19 cellular contexts compared by ENCODE assay signal in the genomic region with DNA sequence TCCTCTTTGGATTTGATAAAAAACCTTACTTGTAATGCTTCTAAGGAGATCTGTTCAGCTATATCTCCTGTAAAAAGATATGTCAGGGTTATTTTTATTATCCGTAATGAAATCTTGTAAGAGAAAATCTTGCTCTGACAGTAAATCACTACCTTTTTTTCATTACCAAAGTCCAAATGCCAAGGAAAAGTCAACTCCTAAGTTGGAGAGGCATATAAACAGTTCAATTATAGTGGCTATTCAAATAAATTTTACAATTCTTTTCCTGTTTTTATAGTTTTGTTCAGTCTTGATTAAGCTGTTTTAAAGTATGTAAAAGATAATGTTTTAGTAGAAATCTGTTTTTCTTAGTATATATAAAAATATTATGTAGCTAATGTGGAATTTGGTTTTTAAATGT. TPM values are rescaled to one million over a fixed set of nuclear protein-coding genes. Genes with fewer than 3 reads are reported as not detected.
DNase-seq lines count a peak whose midpoint lies in the region; ATAC-seq and TF ChIP-seq lines count a peak whose summit lies in the region.
"Had no signal": no experiment of that assay in that cellular context is flagged by ENCODE, and none has a peak within 500 bp of the region (broad histone marks: within the 10 kb centered on the region; RNA-seq: fewer than 3 reads in every experiment).

No MANE protein-coding gene starts in this region.

- H3K27ac Mint-ChIP-seq in CD4-positive, alpha-beta memory T cell: no peak overlapping the region
- H3K27ac Mint-ChIP-seq: CD4-positive, CD25-positive, alpha-beta regulatory T cell; H9; HFFc6 had no signal

- H3K27me3 ChIP-seq in mammary epithelial cell (ENCODE audit: insufficient read depth, low read length) (no peaks in the 10 kb centered on the region), breast epithelium (no peaks in the 10 kb centered on the region)
- H3K27me3 ChIP-seq in CD4-positive, alpha-beta memory T cell (ENCODE audit: insufficient read depth, low read length): no peaks in the 10 kb centered on the region
- H3K27me3 ChIP-seq: BLaER1 treated with 17β-estradiol and CSF1 and Interleukin-3, amounts not matched to agents 10 nM and 100 nM had no signal

- peak overlapping the region; percentile 68 for H3K27ac ChIP-seq in mammary epithelial cell (ENCODE audit: insufficient read depth, low read depth, low read length)
- no peak overlapping the region for H3K27ac ChIP-seq in breast epithelium
- H3K27ac ChIP-seq in SK-N-MC: peak overlapping the region; percentile 37; the same call in 1 of the 2 replicates
- H3K27ac ChIP-seq in CD4-positive, alpha-beta memory T cell (ENCODE audit: low read depth, low read length): no peak overlapping the region
- H3K27ac ChIP-seq: BLaER1 treated with 17β-estradiol and CSF1 and Interleukin-3, amounts not matched to agents 10 nM and 100 nM had no signal

- intact Hi-C loops in mammary epithelial cell (cut with micrococcal nuclease): loop anchor here (5.0 kb wide), 1 partner anchor 70 kb away; the partner anchor contains the start of gene GTF2F2
- intact Hi-C loops in breast epithelium (cut with DNase I; ENCODE audit: low total_unique reads): no loop called here
- intact Hi-C loops in CD4-positive, alpha-beta memory T cell (cut with micrococcal nuclease): no loop called here

- POLR2A ChIA-PET in CD4-positive, alpha-beta memory T cell (lab: Charles Lee; ENCODE audit: partially characterized antibody): no interaction called here

- 82% methylated on average over 1 of the region's 1 CpG for WGBS in mammary epithelial cell (ENCODE audit: low coverage, missing lambda C conversion rate)

- no peaks in the 10 kb centered on the region for H3K9me3 ChIP-seq in mammary epithelial cell (replicated peaks; ENCODE audit: insufficient read depth, low read length)
- H3K9me3 ChIP-seq in breast epithelium: no peaks in the 10 kb centered on the region
- no peaks in the 10 kb centered on the region for H3K9me3 ChIP-seq in SK-N-MC (ENCODE audit: low read depth, low read length)
- H3K9me3 ChIP-seq in CD4-positive, alpha-beta memory T cell (ENCODE audit: control insufficient read depth in 1 of 2, low read length in 2 of 2): no peaks in the 10 kb centered on the region

- dilution Hi-C loops in mammary epithelial cell (cut with HindIII; ENCODE audit: low sequenced_read_pairs): loop anchor here (5.0 kb wide), 3 partner anchors 55 to 90 kb away; partner anchors contain the start of gene GTF2F2

- peaks cover 0 to 3% (median under 1%) of the 10 kb centered on the region in 4 donors for H3K4me1 Mint-ChIP-seq in CD4-positive, alpha-beta memory T cell

- H3K9ac ChIP-seq in mammary epithelial cell (ENCODE audit: insufficient read depth, low read length) (no peak overlapping the region), SK-N-MC (ENCODE audit: insufficient read length) (no peak overlapping the region)
- H3K9ac ChIP-seq: BLaER1 treated with 17β-estradiol and CSF1 and Interleukin-3, amounts not matched to agents 10 nM and 100 nM had no signal

- no peak overlapping the region for H3K4me3 Mint-ChIP-seq in CD4-positive, alpha-beta memory T cell
- H3K4me3 Mint-ChIP-seq: CD4-positive, CD25-positive, alpha-beta regulatory T cell; H9; HFFc6 had no signal

- H3K4me3 ChIP-seq in mammary epithelial cell (replicated peaks in 1 of 3; ENCODE audit: insufficient read depth in 1 of 3, low read depth in 2 of 3, low read length in 3 of 3) (peak overlapping the region in 2 of 3 experiments; percentile 72 to 94), breast epithelium (no peak overlapping the region), SK-N-MC (no peak overlapping the region), epithelial cell of proximal tubule (ENCODE audit: low read depth, low read length) (peak overlapping the region; percentile 59)
- no peak overlapping the region for H3K4me3 ChIP-seq in CD4-positive, alpha-beta memory T cell (ENCODE audit: low read length in 2 of 2)
- H3K4me3 ChIP-seq: BLaER1 treated with 17β-estradiol and CSF1 and Interleukin-3, amounts not matched to agents 10 nM and 100 nM; GM12878 had no signal

- TF ChIP-seq CTCF in mammary epithelial cell (conservative IDR thresholded peaks at IDR 0.05 in 1 of 2, IDR thresholded peaks at IDR 0.05 in 1 of 2; ENCODE audit: extremely low read depth in 1 of 2, insufficient read depth in 1 of 2, low read depth in 1 of 2, low read length in 2 of 2) (no peak), breast epithelium (IDR thresholded peaks at IDR 0.05) (no peak), epithelial cell of proximal tubule (conservative IDR thresholded peaks at IDR 0.05; ENCODE audit: low read depth, low read length) (no peak)

- no TSS peak for BruUV-seq in mammary epithelial cell (replicated peaks; lab: Mats Ljungman, UMichigan)

- H3K36me3 Mint-ChIP-seq in CD4-positive, alpha-beta memory T cell: peaks cover 18 to 23% of the 10 kb centered on the region in 2 donors

- H2AFZ ChIP-seq in mammary epithelial cell (ENCODE audit: low read depth, low read length): no peak overlapping the region

- peaks cover 41% of the 10 kb centered on the region for H3K4me1 ChIP-seq in mammary epithelial cell (ENCODE audit: insufficient read depth, low read length)
- H3K4me1 ChIP-seq in breast epithelium: no peaks in the 10 kb centered on the region
- H3K4me1 ChIP-seq in CD4-positive, alpha-beta memory T cell (ENCODE audit: insufficient read depth, low read length): no peaks in the 10 kb centered on the region

- DNase-seq in mammary epithelial cell (no peak), breast epithelium (ENCODE audit: low spot score in 2 of 2) (no peak), SK-N-MC (ENCODE audit: low read depth, low spot score) (no peak), epithelial cell of proximal tubule (ENCODE audit: low read depth) (no peak), amniotic stem cell (lab: John Stamatoyannopoulos, UW) (no peak)
- DNase-seq in activated CD4-positive, alpha-beta T cell treated with anti-CD3 and anti-CD28 coated beads, Interleukin-2, amount 50 U/mL, for 4 hours: no peak
- no peak for DNase-seq in CD4-positive, alpha-beta memory T cell
- DNase-seq: 8988T; ACHN; Calu3; CD4-positive, CD25-positive, alpha-beta regulatory T cell; DMS 273 treated with DMSO at 0.1 percent for 48 hours; GOT3; H9; HFFc6 had no signal

- H4K20me1 ChIP-seq in mammary epithelial cell (ENCODE audit: insufficient read depth, low read length): no peaks in the 10 kb centered on the region

- H3K9me3 Mint-ChIP-seq in CD4-positive, alpha-beta memory T cell: peaks cover 0 to 4% (median 0%) of the 10 kb centered on the region in 8 donors
- H3K9me3 Mint-ChIP-seq: CD4-positive, CD25-positive, alpha-beta regulatory T cell; H9 had no signal

- TF ChIP-seq POLR2A in breast epithelium (IDR thresholded peaks at IDR 0.05): no peak

- H3K4me2 ChIP-seq in mammary epithelial cell (ENCODE audit: insufficient read depth, low read depth, low read length): peak overlapping the region; percentile 95
- H3K4me2 ChIP-seq: BLaER1 treated with 17β-estradiol and CSF1 and Interleukin-3, amounts not matched to agents 10 nM and 100 nM had no signal

- no peaks in the 10 kb centered on the region for H3K36me3 ChIP-seq in mammary epithelial cell (ENCODE audit: insufficient read depth, low read length)
- no peaks in the 10 kb centered on the region for H3K36me3 ChIP-seq in breast epithelium
- H3K36me3 ChIP-seq in SK-N-MC (ENCODE audit: insufficient read depth, low read length): peaks cover 11% of the 10 kb centered on the region
- no peaks in the 10 kb centered on the region for H3K36me3 ChIP-seq in CD4-positive, alpha-beta memory T cell (ENCODE audit: insufficient read depth, low read length)

- in situ Hi-C loops in mammary epithelial cell (cut with MboI; ENCODE audit: low sequenced_read_pairs in 2 of 2): loop anchor here in 1 of 2 donors (10.0 kb wide), 1 partner anchor 93 kb away; no protein-coding TSS in a partner anchor

- H3K27me3 Mint-ChIP-seq in CD4-positive, alpha-beta memory T cell: no peaks in the 10 kb centered on the region
- H3K27me3 Mint-ChIP-seq: CD4-positive, CD25-positive, alpha-beta regulatory T cell had no signal

- H3K79me2 ChIP-seq in mammary epithelial cell (ENCODE audit: insufficient read depth, low read length): peaks cover 38% of the 10 kb centered on the region

- no peak for ATAC-seq in HG03442 (IDR thresholded peaks at IDR 0.05; ENCODE audit: unreplicated experiment)
- ATAC-seq: GM12878 had no signal

- CTCF ChIA-PET in mammary epithelial cell (lab: Charles Lee; ENCODE audit: low non-redundant PET): no interaction called here
- CTCF ChIA-PET in CD4-positive, alpha-beta memory T cell (lab: Charles Lee; ENCODE audit: partially characterized antibody): no interaction called here

RNA-seq across cellular contexts. Expression of gene KCTD4, which starts 9.0 kb away (rescaled TPM):
- total RNA-seq in mammary epithelial cell (1 to 10 TPM in 1 of 2 donors, under 1 TPM in 1; 0.83 to 1.3 TPM), breast epithelium (under 1 TPM in 1 of 3 donors, not detected in 2; 0.33 TPM), epithelial cell of proximal tubule (0.22 and 0.63 TPM in 2 replicates)
- polyA plus RNA-seq in mammary epithelial cell: 1.6 TPM
- not detected for polyA minus RNA-seq in mammary epithelial cell
- not detected for total RNA-seq in CD4-positive, alpha-beta memory T cell
- under 1 TPM in 1 of 2 donors, not detected in 1; 0.22 TPM for polyA plus RNA-seq in CD4-positive, alpha-beta memory T cell
- total RNA-seq: Calu3; CD4-positive, CD25-positive, alpha-beta regulatory T cell; Daoy; GM12878; H9 had no signal

Comparison
In these comparisons a context has a peak if more than half of its experiments do, and no peak if none do; other contexts are left out.
1. H3K27ac ChIP-seq: peak in mammary epithelial cell (single experiment) and SK-N-MC (single experiment); none in breast epithelium (0 of 2) and CD4-positive, alpha-beta memory T cell (single experiment).
2. H3K4me3 ChIP-seq: peak in mammary epithelial cell (2 of 3) and epithelial cell of proximal tubule (single experiment); none in breast epithelium (0 of 3), SK-N-MC (single experiment) and CD4-positive, alpha-beta memory T cell (0 of 2).